9 cellular contexts compared by ENCODE assay signal in the genomic region with DNA sequence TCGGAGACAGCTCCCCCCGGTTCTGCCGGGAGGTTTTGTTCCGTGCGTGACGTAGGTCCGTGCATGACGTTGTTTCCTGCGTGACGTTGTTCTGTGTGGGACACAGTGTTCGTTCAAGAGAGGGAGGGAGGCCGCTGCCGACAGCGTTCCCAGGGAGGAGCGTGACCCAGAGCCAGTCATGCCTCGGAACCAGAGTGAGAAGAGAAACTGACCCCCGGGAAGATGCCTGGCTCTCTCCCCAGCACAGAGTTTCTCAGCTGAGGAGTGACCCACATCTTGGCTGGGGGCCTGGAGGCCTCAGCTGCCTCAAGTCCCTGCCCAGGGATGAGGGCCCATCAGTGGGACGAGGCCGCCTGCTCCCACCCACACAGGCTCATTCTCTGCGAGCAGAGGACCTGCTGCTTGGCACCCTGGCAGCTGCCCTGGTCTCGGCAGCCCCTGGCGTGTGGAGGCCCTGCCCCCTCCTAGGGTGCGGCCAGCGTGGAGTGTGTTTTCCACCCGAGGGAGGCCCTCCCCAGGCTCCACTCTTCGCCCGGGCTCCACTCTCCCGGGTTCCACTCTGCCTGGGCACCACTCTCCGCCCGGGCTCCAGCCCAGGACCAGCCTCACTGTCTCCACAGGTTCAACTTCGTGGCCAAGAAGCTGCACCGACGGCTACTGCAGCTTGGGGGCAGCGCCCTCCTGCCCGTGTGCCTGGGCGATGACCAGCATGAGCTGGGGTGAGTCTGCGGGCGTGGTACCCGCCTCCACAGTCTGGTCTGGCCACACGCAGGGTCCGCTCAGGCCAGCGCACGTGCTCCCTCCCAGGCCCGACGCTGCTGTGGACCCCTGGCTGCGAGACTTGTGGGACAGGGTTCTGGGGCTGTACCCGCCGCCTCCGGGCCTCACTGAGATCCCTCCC. TPM values are rescaled to one million over a fixed set of nuclear protein-coding genes. Genes with fewer than 3 reads are reported as not detected.
DNase-seq lines count a peak whose midpoint lies in the region; ATAC-seq, FAIRE-seq and TF ChIP-seq lines count a peak whose summit lies in the region.
"Had no signal": no experiment of that assay in that cellular context is flagged by ENCODE, and none has a peak within 500 bp of the region (broad histone marks: within the 10 kb centered on the region; RNA-seq: fewer than 3 reads in every experiment).

No MANE protein-coding gene starts in this region.

- no peaks in the 10 kb centered on the region for H3K9me3 Mint-ChIP-seq in CD14-positive monocyte
- no peaks in the 10 kb centered on the region for H3K9me3 Mint-ChIP-seq in activated CD8-positive, alpha-beta T cell treated with anti-CD3 and anti-CD28 coated beads for 36 hours

- H3K79me2 ChIP-seq in OCI-LY1 (ENCODE audit: insufficient read depth, low read length): no peaks in the 10 kb centered on the region

- H3K27ac ChIP-seq in OCI-LY1 (ENCODE audit: low read depth, low read length, poor library complexity, severe bottlenecking): no peak overlapping the region
- H3K27ac ChIP-seq: ascending aorta, Peyer's patch had no signal

- H3K4me1 Mint-ChIP-seq in CD14-positive monocyte: peaks cover under 1% of the 10 kb centered on the region
- peaks cover under 1% of the 10 kb centered on the region for H3K4me1 Mint-ChIP-seq in activated CD8-positive, alpha-beta T cell treated with anti-CD3 and anti-CD28 coated beads for 36 hours (ENCODE audit: low read depth)

- no peak for ATAC-seq in activated CD8-positive, alpha-beta T cell treated with anti-CD3 and anti-CD28 coated beads for 36 hours
- ATAC-seq: right cardiac atrium had no signal

- H3K9me2 ChIP-seq in OCI-LY1 (ENCODE audit: low read depth, low read length): no peaks in the 10 kb centered on the region

- no peaks in the 10 kb centered on the region for H3K27me3 ChIP-seq in OCI-LY1 (ENCODE audit: insufficient read depth, low read length)
- H3K27me3 ChIP-seq: ascending aorta, Peyer's patch had no signal

- no peaks in the 10 kb centered on the region for H4K20me1 ChIP-seq in OCI-LY1 (ENCODE audit: insufficient read depth, low read length)

- peak overlapping the region; percentile 51 for H3K4me2 ChIP-seq in OCI-LY1 (ENCODE audit: low read length)

- POLR2A ChIA-PET in activated CD8-positive, alpha-beta T cell treated with anti-CD3 and anti-CD28 coated beads for 36 hours (lab: Charles Lee): interaction anchor here (1.7 kb wide), 1 partner anchor 11 kb away, joined by 6 read pairs; no protein-coding TSS in a partner anchor

- H2AFZ ChIP-seq in OCI-LY1 (ENCODE audit: low read length): no peak overlapping the region

- H3K36me3 Mint-ChIP-seq in CD14-positive monocyte: peaks cover 27 to 58% of the 10 kb centered on the region in 2 donors
- H3K36me3 Mint-ChIP-seq in activated CD8-positive, alpha-beta T cell treated with anti-CD3 and anti-CD28 coated beads for 36 hours (ENCODE audit: low read depth): peaks cover 9% of the 10 kb centered on the region

- no peak for DNase-seq in CD14-positive monocyte (ENCODE audit: low spot score)
- DNase-seq in epithelial cell of proximal tubule (ENCODE audit: low read depth): no peak
- DNase-seq in GOT3 (lab: John Stamatoyannopoulos, UW): no peak
- DNase-seq in urothelium cell line (ENCODE audit: low spot score): no peak
- no peak for DNase-seq in activated CD8-positive, alpha-beta T cell treated with anti-CD3 and anti-CD28 coated beads for 36 hours
- DNase-seq: Peyer's patch had no signal

- peaks cover 11% of the 10 kb centered on the region for H3K36me3 ChIP-seq in OCI-LY1 (ENCODE audit: insufficient read depth, low read length)
- H3K36me3 ChIP-seq: ascending aorta had no signal

- CTCF ChIA-PET in activated CD8-positive, alpha-beta T cell treated with anti-CD3 and anti-CD28 coated beads for 36 hours (lab: Charles Lee): interaction anchor here (1.0 to 1.4 kb wide), 2 partner anchors 9 to 107 kb away, joined by 3 read pairs; no protein-coding TSS in a partner anchor

- H3K4me1 ChIP-seq in OCI-LY1 (ENCODE audit: insufficient read depth, low read length, severe bottlenecking): peaks cover 20% of the 10 kb centered on the region
- H3K4me1 ChIP-seq: ascending aorta had no signal

- H3K4me3 Mint-ChIP-seq in CD14-positive monocyte: no peak overlapping the region
- H3K4me3 Mint-ChIP-seq in activated CD8-positive, alpha-beta T cell treated with anti-CD3 and anti-CD28 coated beads for 36 hours: no peak overlapping the region

- H3K27me3 Mint-ChIP-seq in CD14-positive monocyte (ENCODE audit: low read depth in 3 of 3): peaks cover 0 to 4% (median 0%) of the 10 kb centered on the region in 3 donors
- H3K27me3 Mint-ChIP-seq in activated CD8-positive, alpha-beta T cell treated with anti-CD3 and anti-CD28 coated beads for 36 hours: no peaks in the 10 kb centered on the region

- H3K4me3 ChIP-seq in OCI-LY1 (ENCODE audit: low read depth, low read length, poor library complexity, severe bottlenecking) (peak overlapping the region; percentile 29), epithelial cell of proximal tubule (ENCODE audit: low read depth, low read length) (no peak overlapping the region)
- H3K4me3 ChIP-seq: ascending aorta, Peyer's patch had no signal

- no peaks in the 10 kb centered on the region for H3F3A ChIP-seq in OCI-LY1 (ENCODE audit: insufficient read depth, low read length)

- TF ChIP-seq CTCF in CD14-positive monocyte (IDR thresholded peaks at IDR 0.05) (peak; percentile 9), OCI-LY1 (IDR thresholded peaks at IDR 0.05; ENCODE audit: low read length) (no peak), epithelial cell of proximal tubule (conservative IDR thresholded peaks at IDR 0.05; ENCODE audit: low read depth, low read length) (peak; percentile 33)
- TF ChIP-seq CTCF in activated CD8-positive, alpha-beta T cell treated with anti-CD3 and anti-CD28 coated beads for 36 hours (IDR thresholded peaks at IDR 0.05): no peak

- peak overlapping the region in 1 of 7 donors; percentile 50 for H3K27ac Mint-ChIP-seq in CD14-positive monocyte
- H3K27ac Mint-ChIP-seq in activated CD8-positive, alpha-beta T cell treated with anti-CD3 and anti-CD28 coated beads for 36 hours: no peak overlapping the region

- H3K9ac ChIP-seq in OCI-LY1 (ENCODE audit: low read length): peak overlapping the region; percentile 36; the same call in 1 of the 2 replicates

- no peak for FAIRE-seq in urothelium cell line (lab: Jason Lieb, UNC)

- no peaks in the 10 kb centered on the region for H3K9me3 ChIP-seq in OCI-LY1 (ENCODE audit: low read length)
- H3K9me3 ChIP-seq: ascending aorta, Peyer's patch had no signal

- intact Hi-C loops in CD14-positive monocyte (cut with micrococcal nuclease): no loop called here
- intact Hi-C loops in activated CD8-positive, alpha-beta T cell treated with anti-CD3 and anti-CD28 coated beads for 36 hours (cut with micrococcal nuclease): no loop called here

RNA-seq across cellular contexts. Expression of a gene that starts 7.9 kb away (rescaled TPM):
- 1 to 10 TPM; 4.4 to 5.2 TPM for polyA plus RNA-seq in CD14-positive monocyte
- 22.0 and 26.9 TPM in 2 replicates for total RNA-seq in epithelial cell of proximal tubule
- total RNA-seq in activated CD8-positive, alpha-beta T cell treated with anti-CD3 and anti-CD28 coated beads for 36 hours: 10 to 100 TPM; 29.5 to 30.7 TPM

RNA-seq across cellular contexts. Expression of a gene that starts 8.0 kb away (rescaled TPM):
- 10 to 100 TPM; 76.1 to 88.1 TPM for polyA plus RNA-seq in CD14-positive monocyte
- 39.4 and 44.9 TPM in 2 replicates for total RNA-seq in epithelial cell of proximal tubule
- 10 to 100 TPM; 29.4 to 29.9 TPM for total RNA-seq in activated CD8-positive, alpha-beta T cell treated with anti-CD3 and anti-CD28 coated beads for 36 hours

RNA-seq across cellular contexts. Expression of a gene that starts 8.6 kb away (rescaled TPM):
- not detected for polyA plus RNA-seq in CD14-positive monocyte
- 0.22 and 1.5 TPM in 2 replicates for total RNA-seq in epithelial cell of proximal tubule
- total RNA-seq in activated CD8-positive, alpha-beta T cell treated with anti-CD3 and anti-CD28 coated beads for 36 hours: 10 to 100 TPM in 1 of 2 experiments, 1 to 10 TPM in 1; 8.0 to 10.4 TPM

RNA-seq across cellular contexts. Expression of a gene that starts 11.6 kb away (rescaled TPM):
- not detected for polyA plus RNA-seq in CD14-positive monocyte
- 0.17 and 0.94 TPM in 2 replicates for total RNA-seq in epithelial cell of proximal tubule
- total RNA-seq in activated CD8-positive, alpha-beta T cell treated with anti-CD3 and anti-CD28 coated beads for 36 hours: under 1 TPM in 1 of 2 experiments, not detected in 1; 0.34 TPM
- total RNA-seq: ascending aorta had no signal

RNA-seq across cellular contexts. Expression of a gene that starts 12.9 kb away (rescaled TPM):
- under 1 TPM; 0.30 to 0.46 TPM for polyA plus RNA-seq in CD14-positive monocyte
- 10.5 and 13.5 TPM in 2 replicates for total RNA-seq in epithelial cell of proximal tubule
- total RNA-seq in activated CD8-positive, alpha-beta T cell treated with anti-CD3 and anti-CD28 coated beads for 36 hours: 1 to 10 TPM; 5.7 to 6.6 TPM

Comparison
In these comparisons a context has a peak if more than half of its experiments do, and no peak if none do; other contexts are left out.
1. CTCF ChIP-seq: peak in CD14-positive monocyte (single experiment) and epithelial cell of proximal tubule (single experiment); none in OCI-LY1 (single experiment) and activated CD8-positive, alpha-beta T cell treated with anti-CD3 and anti-CD28 coated beads for 36 hours (single experiment).